In the genomic region with DNA sequence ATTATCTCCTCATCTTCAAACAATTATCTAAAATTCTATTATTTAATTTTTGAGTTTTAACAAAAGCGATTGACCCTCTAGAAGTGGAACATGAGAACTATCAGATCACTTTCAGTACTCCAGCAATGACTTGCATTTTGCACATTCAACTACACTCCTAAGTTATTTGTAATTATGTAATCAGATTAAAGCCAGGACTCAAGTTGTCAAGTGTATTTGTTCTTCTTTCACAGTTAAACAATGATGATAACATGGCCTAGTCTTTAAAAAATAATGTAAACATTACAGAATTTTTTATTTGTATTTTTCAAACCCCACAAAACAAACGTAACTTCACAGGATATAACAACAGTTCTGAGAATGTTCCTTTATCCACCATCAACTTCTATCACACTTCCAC, we compare ENCODE assay signal across 24 cellular contexts.
"Had no signal": no experiment of that assay in that cellular context is flagged by ENCODE, and none has a peak within 500 bp of the region (broad histone marks: within the 10 kb centered on the region; RNA-seq: fewer than 3 reads in every experiment).

No MANE protein-coding gene starts in this region.

- H3K36me3 ChIP-seq: adrenal gland, lower lobe of right lung, neural progenitor cell, suprapubic skin, tibial artery had no signal

- H3K9me3 ChIP-seq: adrenal gland, body of pancreas, lower lobe of right lung, psoas muscle, suprapubic skin, tibial artery had no signal

- H2AFZ ChIP-seq: parathyroid adenoma had no signal

- H3K27ac ChIP-seq: adrenal gland, body of pancreas, lower lobe of right lung, neural progenitor cell, parathyroid adenoma, psoas muscle, suprapubic skin, tibial artery had no signal

- ATAC-seq: activated CD8-positive, alpha-beta memory T cell treated with anti-CD3 and anti-CD28 coated beads, Interleukin-2, amount 10 ng/mL, durations not matched to agents 7 days and 5 days; activated CD8-positive, alpha-beta T cell treated with anti-CD3 and anti-CD28 coated beads, Interleukin-2, amount 10 ng/mL, durations not matched to agents 7 days and 5 days; activated T-cell treated with anti-CD3 and anti-CD28 coated beads, Interleukin-2, amount 50 U/mL, for 72 hours; body of pancreas; left lobe of liver; psoas muscle had no signal

- H3K79me2 ChIP-seq: parathyroid adenoma had no signal

- H3K4me3 ChIP-seq: adrenal gland, body of pancreas, lower lobe of right lung, neural progenitor cell, psoas muscle, suprapubic skin, tibial artery had no signal

- DNase-seq: activated CD8-positive, alpha-beta memory T cell treated with anti-CD3 and anti-CD28 coated beads, Interleukin-2, amount 10 ng/mL, durations not matched to agents 7 days and 5 days; activated CD8-positive, alpha-beta T cell treated with anti-CD3 and anti-CD28 coated beads, Interleukin-2, amount 10 ng/mL, durations not matched to agents 7 days and 5 days; activated naive CD4-positive, alpha-beta T cell; activated T-cell treated with anti-CD3 and anti-CD28 coated beads, Interleukin-2, amount 50 U/mL, for 72 hours; adrenal gland; aorta; body of pancreas; dermis blood vessel endothelial cell; effector CD4-positive, alpha-beta T cell; kidney glomerular epithelial cell; lower lobe of right lung; mesenchymal stem cell; naive thymus-derived CD8-positive, alpha-beta T cell; occipital lobe; psoas muscle; stimulated activated CD4-positive, alpha-beta T cell treated with anti-CD3 and anti-CD28 coated beads, Interleukin-15, amount 100 ng/mL, for 24 hours; stimulated activated CD4-positive, alpha-beta T cell treated with anti-CD3 and anti-CD28 coated beads, Interleukin-2, amount 100 ng/mL, for 24 hours; stimulated activated naive CD4-positive, alpha-beta T cell; T-helper 2 cell; tibial artery had no signal

- H3K9ac ChIP-seq: neural progenitor cell, parathyroid adenoma had no signal

- H3K4me2 ChIP-seq: neural progenitor cell had no signal

- H3K27me3 ChIP-seq: adrenal gland, body of pancreas, neural progenitor cell, suprapubic skin, tibial artery had no signal

- H3K4me1 ChIP-seq: adrenal gland, body of pancreas, lower lobe of right lung, neural progenitor cell, parathyroid adenoma, psoas muscle, suprapubic skin, tibial artery had no signal
